ENCODE assay signal across 9 cellular contexts in the genomic region with DNA sequence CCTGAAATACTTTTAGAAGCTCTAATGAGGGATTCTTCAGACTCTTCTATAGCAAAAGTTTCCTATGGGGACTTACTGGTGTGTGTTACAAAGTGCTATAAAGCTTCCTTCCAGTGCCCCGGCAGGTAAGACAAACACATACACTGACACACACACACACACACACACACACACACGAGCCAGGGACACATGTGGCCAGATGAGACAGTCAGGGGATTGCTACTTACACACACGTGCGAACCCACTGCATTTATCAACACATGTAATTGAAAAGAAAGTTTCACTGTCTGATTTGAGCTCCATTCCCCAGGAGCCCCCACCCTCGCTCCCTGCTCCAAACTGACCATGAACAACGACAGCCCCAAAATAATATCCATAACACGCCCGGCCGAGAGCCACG.
DNase-seq lines count a peak whose midpoint lies in the region; ATAC-seq, FAIRE-seq and TF ChIP-seq lines count a peak whose summit lies in the region.
"Had no signal": no experiment of that assay in that cellular context is flagged by ENCODE, and none has a peak within 500 bp of the region (broad histone marks: within the 10 kb centered on the region; RNA-seq: fewer than 3 reads in every experiment).

No MANE protein-coding gene starts in this region.

- H3K4me1 ChIP-seq in astrocyte (ENCODE audit: insufficient read depth, low read length) (peaks cover 71% of the 10 kb centered on the region), kidney (ENCODE audit: control insufficient read depth in 1 of 2, insufficient read depth in 1 of 2, low read depth in 1 of 2, low read length in 2 of 2) (peaks cover 3 to 15% of the 10 kb centered on the region in 2 donors), spleen (peaks cover 0 to 74% (median 41%) of the 10 kb centered on the region in 6 donors), small intestine (ENCODE audit: control insufficient read depth in 2 of 2, insufficient read depth in 1 of 2, low read depth in 1 of 2, low read length in 1 of 2) (no peaks in the 10 kb centered on the region)

- H3K4me3 Mint-ChIP-seq in astrocyte (ENCODE audit: unreplicated experiment): peak overlapping the region; percentile 88

- intact Hi-C loops in kidney (cut with DNase I): no loop called here
- intact Hi-C loops in spleen (cut with DNase I; ENCODE audit: low total_unique reads): no loop called here

- no peaks in the 10 kb centered on the region for H3K9me3 ChIP-seq in astrocyte (ENCODE audit: insufficient read depth, low read depth, low read length)
- H3K9me3 ChIP-seq in kidney (ENCODE audit: control insufficient read depth in 1 of 2, low read length in 2 of 2): no peaks in the 10 kb centered on the region
- H3K9me3 ChIP-seq in spleen: no peaks in the 10 kb centered on the region
- no peaks in the 10 kb centered on the region for H3K9me3 ChIP-seq in small intestine (ENCODE audit: control insufficient read depth, low read depth)

- H3K27ac ChIP-seq in astrocyte (ENCODE audit: low read depth, low read length): peak overlapping the region; percentile 64
- H3K27ac ChIP-seq in kidney (ENCODE audit: low read depth in 2 of 2, low read length in 2 of 2): peak overlapping the region; percentile 58 to 83
- peak overlapping the region in 6 of 8 donors; percentile 36 to 78 (median 70) for H3K27ac ChIP-seq in spleen
- H3K27ac ChIP-seq in small intestine (ENCODE audit: low read depth in 1 of 2, low read length in 1 of 2): peak overlapping the region in 1 of 2 donors; percentile 56

- H3K27ac Mint-ChIP-seq in astrocyte (ENCODE audit: unreplicated experiment): peak overlapping the region; percentile 24

- no peaks in the 10 kb centered on the region for H3K36me3 ChIP-seq in H7 (replicated peaks; ENCODE audit: control insufficient read depth, insufficient read depth, low read length)
- H3K36me3 ChIP-seq in astrocyte (ENCODE audit: insufficient read depth, low read length): peaks cover 1% of the 10 kb centered on the region
- H3K36me3 ChIP-seq in kidney (ENCODE audit: control insufficient read depth in 1 of 2, insufficient read depth in 2 of 2, low read length in 2 of 2): no peaks in the 10 kb centered on the region
- peaks cover 0 to under 1% (median 0%) of the 10 kb centered on the region in 6 donors for H3K36me3 ChIP-seq in spleen
- no peaks in the 10 kb centered on the region for H3K36me3 ChIP-seq in small intestine (ENCODE audit: control insufficient read depth in 2 of 2, insufficient read depth in 2 of 2, low read length in 2 of 2)

- TF ChIP-seq CTCF in astrocyte (IDR thresholded peaks at IDR 0.05; ENCODE audit: insufficient read depth, low read depth, low read length): no peak
- TF ChIP-seq CTCF in kidney (IDR thresholded peaks at IDR 0.05; ENCODE audit: borderline replicate concordance, extremely low read depth, insufficient read depth): no peak
- TF ChIP-seq CTCF in spleen (IDR thresholded peaks at IDR 0.05 in 8 of 11, conservative IDR thresholded peaks at IDR 0.05 in 3 of 11): no peak

- H3K9me3 Mint-ChIP-seq in astrocyte (ENCODE audit: unreplicated experiment): no peaks in the 10 kb centered on the region

- DNase-seq in H7 (no peak), astrocyte (ENCODE audit: low read depth) (no peak), kidney (no peak), spleen (peak; percentile 32), small intestine (no peak), NCI-H524 (lab: John Stamatoyannopoulos, UW) (no peak), NOMO-1 treated with dmso at 0.1 percent for 144 hours (lab: John Stamatoyannopoulos, UW; ENCODE audit: unreplicated experiment) (no peak)
- DNase-seq: MM.1S had no signal

- no peak for TF ChIP-seq POLR2A in spleen (IDR thresholded peaks at IDR 0.05)

- FAIRE-seq in astrocyte (lab: Jason Lieb, UNC) (no peak), kidney (lab: Jason Lieb, UNC) (no peak), small intestine (lab: Jason Lieb, UNC) (no peak)

- H3K4me1 Mint-ChIP-seq in astrocyte (ENCODE audit: low read depth, unreplicated experiment): peaks cover 67% of the 10 kb centered on the region

- H3K36me3 Mint-ChIP-seq in astrocyte (ENCODE audit: low read depth, unreplicated experiment): peaks cover 4% of the 10 kb centered on the region

- H3K4me2 ChIP-seq in astrocyte (ENCODE audit: low read length): peak overlapping the region; percentile 98

- no peak overlapping the region for H2AFZ ChIP-seq in astrocyte (ENCODE audit: low read depth, low read length)

- no peaks in the 10 kb centered on the region for H3K27me3 Mint-ChIP-seq in astrocyte (ENCODE audit: low read depth, unreplicated experiment)

- 55 to 73% (median 71%) methylated on average over 10 of the region's 10 CpGs for WGBS in spleen, 5 donors
- WGBS in small intestine, 3 donors: 17 to 45% (median 31%) methylated on average over 10 of the region's 10 CpGs

- no peak for ATAC-seq in GM21360 (IDR thresholded peaks at IDR 0.05; ENCODE audit: unreplicated experiment)

- peaks cover 95% of the 10 kb centered on the region for H3K79me2 ChIP-seq in astrocyte (ENCODE audit: insufficient read depth, low read length)

- no peaks in the 10 kb centered on the region for H3K27me3 ChIP-seq in H7 (ENCODE audit: control insufficient read depth, insufficient read depth, low read length)
- H3K27me3 ChIP-seq in astrocyte (ENCODE audit: insufficient read depth, low read length): no peaks in the 10 kb centered on the region
- H3K27me3 ChIP-seq in spleen (replicated peaks in 1 of 7): peaks cover 0 to 9% (median 0%) of the 10 kb centered on the region in 7 donors
- no peaks in the 10 kb centered on the region for H3K27me3 ChIP-seq in small intestine (ENCODE audit: control insufficient read depth in 2 of 2, insufficient read depth in 2 of 2, low read length in 2 of 2)

- H4K20me1 ChIP-seq in astrocyte (ENCODE audit: insufficient read depth, low read length): peaks cover 51% of the 10 kb centered on the region

- H3K9ac ChIP-seq in astrocyte (ENCODE audit: low read length) (peak overlapping the region; percentile 87), kidney (ENCODE audit: low read length in 2 of 2) (peak overlapping the region; percentile 65 to 68)

- H3K4me3 ChIP-seq in H7 (ENCODE audit: insufficient read depth, low read depth, low read length) (peak overlapping the region; percentile 24; the same call in 1 of the 2 replicates), astrocyte (ENCODE audit: insufficient read depth, low read depth, low read length) (peak overlapping the region; percentile 92), kidney (ENCODE audit: low read length in 2 of 2) (peak overlapping the region; percentile 70 to 75), spleen (peak overlapping the region; percentile 33 to 70 (median 44)), small intestine (ENCODE audit: low read depth in 1 of 2, low read length in 2 of 2) (peak overlapping the region in 1 of 2 donors; percentile 46)
